ENCODE assay signal across 30 cellular contexts in the genomic region with DNA sequence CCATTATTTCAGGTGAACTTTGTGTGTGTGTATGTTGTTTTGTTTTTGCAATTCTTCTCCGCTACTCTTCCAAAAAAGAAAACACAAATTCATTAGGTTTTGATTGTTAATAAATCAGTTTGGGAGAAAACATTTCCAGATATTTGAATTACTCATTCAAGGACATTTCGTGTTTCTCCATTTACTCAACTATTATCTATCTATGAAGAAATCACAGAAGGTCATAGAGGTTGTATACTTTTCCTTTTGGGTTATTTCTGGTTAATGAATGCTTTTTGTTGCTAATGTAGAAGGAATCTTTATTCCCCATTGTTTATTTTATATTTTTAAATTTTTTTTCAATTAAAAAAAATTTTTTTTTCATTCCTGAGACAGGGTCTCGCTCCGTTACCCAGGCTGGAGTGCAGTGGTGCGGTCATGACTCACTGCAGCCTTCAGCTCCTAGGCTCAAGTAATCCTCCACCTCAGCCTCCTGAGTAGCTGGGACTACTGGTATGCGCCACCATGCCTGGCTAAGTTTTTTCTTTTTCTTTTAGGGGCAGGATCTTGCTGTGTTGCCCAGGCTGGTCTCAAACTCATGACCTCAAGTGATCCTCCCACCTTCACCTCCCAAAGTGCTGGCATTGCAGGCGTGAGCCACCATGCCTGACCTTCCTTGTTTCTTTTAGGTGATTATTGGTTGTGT. TPM values are rescaled to one million over a fixed set of nuclear protein-coding genes. Genes with fewer than 3 reads are reported as not detected.
DNase-seq lines count a peak whose midpoint lies in the region; ATAC-seq and TF ChIP-seq lines count a peak whose summit lies in the region.
"Had no signal": no experiment of that assay in that cellular context is flagged by ENCODE, and none has a peak within 500 bp of the region (broad histone marks: within the 10 kb centered on the region; RNA-seq: fewer than 3 reads in every experiment).

No MANE protein-coding gene starts in this region.

- H3K27ac Mint-ChIP-seq in endodermal cell (no peak overlapping the region), nephron progenitor cell (peak overlapping the region; percentile 42)
- no peak overlapping the region for H3K27ac Mint-ChIP-seq in activated naive CD8-positive, alpha-beta T cell treated with anti-CD3 and anti-CD28 coated beads for 36 hours
- H3K27ac Mint-ChIP-seq: T-helper 17 cell had no signal

- peaks cover 10% of the 10 kb centered on the region for H3K36me3 Mint-ChIP-seq in endodermal cell (ENCODE audit: low read depth)
- H3K36me3 Mint-ChIP-seq in nephron progenitor cell (ENCODE audit: low read depth), result peaks cover 52% of the 10 kb centered on the region
- H3K36me3 Mint-ChIP-seq in activated naive CD8-positive, alpha-beta T cell treated with anti-CD3 and anti-CD28 coated beads for 36 hours, result peaks cover 13% of the 10 kb centered on the region

- 93 to 97% methylated on average over 4 of the region's 7 CpGs for WGBS in endodermal cell (ENCODE audit: insufficient coverage in 1 of 2, insufficient read length in 1 of 2), 2 experiments

- H3K4me1 Mint-ChIP-seq in endodermal cell (peaks cover 32% of the 10 kb centered on the region), nephron progenitor cell (peaks cover 37% of the 10 kb centered on the region)
- peaks cover 34% of the 10 kb centered on the region for H3K4me1 Mint-ChIP-seq in activated naive CD8-positive, alpha-beta T cell treated with anti-CD3 and anti-CD28 coated beads for 36 hours

- H3K27me3 Mint-ChIP-seq in endodermal cell (ENCODE audit: insufficient read depth) (no peaks in the 10 kb centered on the region), nephron progenitor cell (ENCODE audit: low read depth, poor library complexity) (no peaks in the 10 kb centered on the region)
- no peaks in the 10 kb centered on the region for H3K27me3 Mint-ChIP-seq in activated naive CD8-positive, alpha-beta T cell treated with anti-CD3 and anti-CD28 coated beads for 36 hours

- no peak overlapping the region for H3K9ac ChIP-seq in endodermal cell (ENCODE audit: extremely low read depth, low read length, poor library complexity, severe bottlenecking)
- H3K9ac ChIP-seq: BLaER1 treated with 17β-estradiol and CSF1 and Interleukin-3, amounts not matched to agents 10 nM and 100 nM had no signal

- H3K9me3 ChIP-seq in endodermal cell (ENCODE audit: control insufficient read depth, low read length), result no peaks in the 10 kb centered on the region
- H3K9me3 ChIP-seq: body of pancreas, gastroesophageal sphincter, lower lobe of right lung, prostate gland, sigmoid colon, upper lobe of left lung had no signal

- TF ChIP-seq CTCF in endodermal cell (conservative IDR thresholded peaks at IDR 0.05) (no peak), nephron progenitor cell (IDR thresholded peaks at IDR 0.05) (no peak)

- H3K27me3 ChIP-seq in endodermal cell (ENCODE audit: control insufficient read depth, insufficient read depth, low read length, poor library complexity, severe bottlenecking), result no peaks in the 10 kb centered on the region
- H3K27me3 ChIP-seq: BLaER1 treated with 17β-estradiol and CSF1 and Interleukin-3, amounts not matched to agents 10 nM and 100 nM; body of pancreas; gastroesophageal sphincter; sigmoid colon; upper lobe of left lung had no signal

- H3K36me3 ChIP-seq in endodermal cell (ENCODE audit: control insufficient read depth, insufficient read depth, low read length), result peaks cover 6% of the 10 kb centered on the region
- H3K36me3 ChIP-seq: gastroesophageal sphincter, lower lobe of right lung, prostate gland, sigmoid colon, upper lobe of left lung had no signal

- ATAC-seq in stimulated activated naive CD8-positive, alpha-beta T cell treated with anti-CD3 and anti-CD28 coated beads, Interleukin-15, Interleukin-2, amounts not matched to agents 100 U/mL and 50 U/mL, for 24 hours, result no peak
- ATAC-seq: activated CD4-positive, CD25-positive, alpha-beta regulatory T cell treated with anti-CD3 and anti-CD28 coated beads, Interleukin-2, amount 50 U/mL, for 24 hours; body of pancreas; gastroesophageal sphincter; lower lobe of right lung; naive thymus-derived CD8-positive, alpha-beta T cell; SK-N-SH treated with all-trans-retinoic acid at 6 μM for 48 hours; T-helper 17 cell had no signal

- no peak overlapping the region for H3K27ac ChIP-seq in endodermal cell (ENCODE audit: low read depth, low read length)
- H3K27ac ChIP-seq: body of pancreas, gastroesophageal sphincter, lower lobe of right lung, prostate gland, upper lobe of left lung had no signal

- peak; percentile 28 for DNase-seq in ELR (ENCODE audit: low read depth)
- peak; percentile 10 for DNase-seq in HK-2 (ENCODE audit: unreplicated experiment)
- DNase-seq in endodermal cell, result peak; percentile 25
- DNase-seq in nephron progenitor cell, result no peak
- no peak for DNase-seq in activated CD4-positive, alpha-beta T cell treated with anti-CD3 and anti-CD28 coated beads for 4 hours
- no peak for DNase-seq in activated naive CD8-positive, alpha-beta T cell treated with anti-CD3 and anti-CD28 coated beads for 36 hours
- no peak for DNase-seq in stimulated activated naive CD8-positive, alpha-beta T cell treated with anti-CD3 and anti-CD28 coated beads, Interleukin-15, Interleukin-2, amounts not matched to agents 100 U/mL and 50 U/mL, for 24 hours
- DNase-seq: activated CD4-positive, alpha-beta T cell treated with anti-CD3 and anti-CD28 coated beads, Interleukin-2, amount 50 U/mL, for 48 hours; activated naive CD4-positive, alpha-beta T cell; body of pancreas; DMS53; GDM1; Kasumi-1; lower lobe of right lung; naive thymus-derived CD8-positive, alpha-beta T cell; NCI-H1436 treated with DMSO at 0.1 percent for 48 hours; NCI-H2081 treated with DMSO at 0.1 percent for 48 hours; NCI-H226; NCI-H69; nucleus accumbens; Right ventricle myocardium superior; sigmoid colon; stimulated activated CD4-positive, alpha-beta T cell treated with anti-CD3 and anti-CD28 coated beads, Interleukin-4, amount 100 ng/mL, for 1 hour; T-helper 17 cell; upper lobe of left lung had no signal

- no peak overlapping the region for H3K4me3 Mint-ChIP-seq in endodermal cell
- H3K4me3 Mint-ChIP-seq in nephron progenitor cell, result no peak overlapping the region
- no peak overlapping the region for H3K4me3 Mint-ChIP-seq in activated naive CD8-positive, alpha-beta T cell treated with anti-CD3 and anti-CD28 coated beads for 36 hours

- no peak overlapping the region for H3K4me3 ChIP-seq in endodermal cell (ENCODE audit: low read length)
- H3K4me3 ChIP-seq: BLaER1 treated with 17β-estradiol and CSF1 and Interleukin-3, amounts not matched to agents 10 nM and 100 nM; body of pancreas; gastroesophageal sphincter; lower lobe of right lung; prostate gland; sigmoid colon; upper lobe of left lung had no signal

- no peaks in the 10 kb centered on the region for H3K4me1 ChIP-seq in endodermal cell (ENCODE audit: control insufficient read depth, insufficient read depth, low read length)

- H3K9me3 Mint-ChIP-seq in endodermal cell (no peaks in the 10 kb centered on the region), nephron progenitor cell (peaks cover 7% of the 10 kb centered on the region)
- no peaks in the 10 kb centered on the region for H3K9me3 Mint-ChIP-seq in activated naive CD8-positive, alpha-beta T cell treated with anti-CD3 and anti-CD28 coated beads for 36 hours
- H3K9me3 Mint-ChIP-seq: naive thymus-derived CD8-positive, alpha-beta T cell had no signal

RNA-seq across cellular contexts. Expression of gene IGF1R, which starts 28.4 kb away (rescaled TPM):
- 100 to 1,000 TPM; 115 to 119 TPM for total RNA-seq in endodermal cell
- 54.4 TPM for polyA plus RNA-seq in endodermal cell (2013, experiment 1 of 2)
- 50.2 TPM for polyA plus RNA-seq in endodermal cell (2013, experiment 2 of 2)
- total RNA-seq in activated naive CD8-positive, alpha-beta T cell treated with anti-CD3 and anti-CD28 coated beads for 36 hours, result 10 to 100 TPM; 17.7 to 18.9 TPM

Comparison
In these comparisons a context has a peak if more than half of its experiments do, and no peak if none do; other contexts are left out.
1. DNase-seq: peak in ELR (single experiment), HK-2 (single experiment) and endodermal cell (single experiment); none in nephron progenitor cell (single experiment), activated CD4-positive, alpha-beta T cell treated with anti-CD3 and anti-CD28 coated beads for 4 hours (0 of 2), activated naive CD8-positive, alpha-beta T cell treated with anti-CD3 and anti-CD28 coated beads for 36 hours (single experiment) and stimulated activated naive CD8-positive, alpha-beta T cell treated with anti-CD3 and anti-CD28 coated beads, Interleukin-15, Interleukin-2, amounts not matched to agents 100 U/mL and 50 U/mL, for 24 hours (single experiment).
2. RNA of gene IGF1R, which starts 28.4 kb away (total RNA-seq): 115 to 119 TPM in endodermal cell; 17.7 to 18.9 TPM in activated naive CD8-positive, alpha-beta T cell treated with anti-CD3 and anti-CD28 coated beads for 36 hours; every median in the first group is over 4 times any median in the second.